In the genomic region with DNA sequence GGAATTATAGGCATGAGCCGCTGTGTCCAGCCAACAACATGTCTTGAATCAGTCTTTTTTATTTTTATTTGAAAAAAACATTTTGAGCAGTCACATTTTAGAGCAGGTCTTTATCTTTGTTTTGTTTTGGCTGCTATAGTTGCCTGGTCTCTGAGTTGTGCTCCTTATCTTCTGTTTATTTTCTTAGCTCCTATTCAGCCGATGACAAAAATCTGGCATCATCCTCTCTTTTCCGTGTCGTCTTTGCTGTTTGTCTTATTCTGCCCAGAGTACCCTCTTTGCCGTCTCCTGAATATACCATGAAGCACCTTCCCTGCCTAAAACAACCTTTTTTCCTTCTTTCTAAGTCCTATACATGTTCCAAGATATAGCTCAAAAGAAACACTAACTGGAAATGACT, we compare ENCODE assay signal across 28 cellular contexts.
"Had no signal": no experiment of that assay in that cellular context is flagged by ENCODE, and none has a peak within 500 bp of the region (broad histone marks: within the 10 kb centered on the region; RNA-seq: fewer than 3 reads in every experiment).

No MANE protein-coding gene starts in this region.

- H3K36me3 ChIP-seq: breast epithelium, cardiac muscle cell, WERI-Rb-1 had no signal

- H3K4me1 ChIP-seq: body of pancreas, breast epithelium had no signal

- H3K27me3 ChIP-seq: body of pancreas, breast epithelium, cardiac muscle cell had no signal

- DNase-seq: activated B cell treated with CpG ODN at 0.5 μM for 24 hours; activated CD4-positive, alpha-beta T cell treated with anti-CD3 and anti-CD28 coated beads for 48 hours; activated CD4-positive, alpha-beta T cell treated with anti-CD3 and anti-CD28 coated beads, Interleukin-2, amount 50 U/mL, for 1 hour; activated CD4-positive, alpha-beta T cell treated with anti-CD3 and anti-CD28 coated beads, Interleukin-2, amount 50 U/mL, for 48 hours; activated CD8-positive, alpha-beta memory T cell treated with anti-CD3 and anti-CD28 coated beads for 24 hours; activated CD8-positive, alpha-beta T cell treated with anti-CD3 and anti-CD28 coated beads for 36 hours; activated effector memory CD4-positive, alpha-beta T cell treated with Interleukin-2 at 50 U/mL for 16 hours; activated gamma-delta T cell treated with Interleukin-2 at 50 U/mL for 16 hours; activated naive CD4-positive, alpha-beta T cell treated with anti-CD3 and anti-CD28 coated beads, Interleukin-2, amount 50 U/mL, for 16 hours; activated naive CD4-positive, alpha-beta T cell treated with Interleukin-2 at 50 U/mL for 16 hours; activated T-cell treated with anti-CD3 and anti-CD28 coated beads, Interleukin-2, amount 50 U/mL, for 4 hours; amniotic stem cell; anterior cingulate cortex; body of pancreas; dorsolateral prefrontal cortex; effector memory CD4-positive, alpha-beta T cell; endodermal cell; foreskin fibroblast; T-helper 1 cell; T-helper 17 cell; T1000; WERI-Rb-1 had no signal

- H3K27ac ChIP-seq: body of pancreas, breast epithelium, cardiac muscle cell, coronary artery, dorsolateral prefrontal cortex, WERI-Rb-1 had no signal

- H3K4me3 ChIP-seq: body of pancreas, breast epithelium, cardiac muscle cell, coronary artery, dorsolateral prefrontal cortex had no signal

- ATAC-seq: activated CD4-positive, CD25-positive, alpha-beta regulatory T cell treated with anti-CD3 and anti-CD28 coated beads, Interleukin-2, amount 50 U/mL, for 24 hours; activated CD8-positive, alpha-beta T cell treated with anti-CD3 and anti-CD28 coated beads for 36 hours; activated T-cell treated with anti-CD3 and anti-CD28 coated beads, Interleukin-2, amount 50 U/mL, for 4 hours; activated T-helper 17 cell treated with anti-CD3 and anti-CD28 coated beads, Interleukin-2, amount 50 U/mL, for 72 hours; body of pancreas; esophagus mucosa; T-helper 17 cell had no signal

- H3K9me3 ChIP-seq: body of pancreas, breast epithelium had no signal
